Comparison of ENCODE assay signal across 1 cellular context in genomic region chr17:2865228-2865627, GRCh38.
TF ChIP-seq lines count a peak whose summit lies in the region.

No MANE protein-coding gene starts in this region.

TF ChIP-seq in GM23338, 12 proteins besides CTCF, POLR2A, EP300 and RAD21 (continued from another document):
- no peak for TF ChIP-seq REST (IDR thresholded peaks at IDR 0.05; ENCODE audit: unreplicated experiment)
- no peak for TF ChIP-seq ZNF114 (CRISPR knock-in tag; IDR thresholded peaks at IDR 0.05)
- TF ChIP-seq STAT1 (IDR thresholded peaks at IDR 0.05; ENCODE audit: unreplicated experiment) = no peak
- no peak for TF ChIP-seq EZH2phosphoT487 (IDR thresholded peaks at IDR 0.05; ENCODE audit: unreplicated experiment)
- no peak for TF ChIP-seq CREB1 (CRISPR knock-in tag; IDR thresholded peaks at IDR 0.05; ENCODE audit: low read depth)
- TF ChIP-seq JUNB (IDR thresholded peaks at IDR 0.05; ENCODE audit: unreplicated experiment) = no peak
- no peak for TF ChIP-seq EZH2 (IDR thresholded peaks at IDR 0.05; ENCODE audit: low read depth, unreplicated experiment)
- TF ChIP-seq POLR2AphosphoS5 (IDR thresholded peaks at IDR 0.05; ENCODE audit: low read depth) = no peak
- no peak for TF ChIP-seq ZNF331 (CRISPR knock-in tag; IDR thresholded peaks at IDR 0.05; ENCODE audit: low read depth)
